ENCODE assay signal across 9 cellular contexts in the genomic region with DNA sequence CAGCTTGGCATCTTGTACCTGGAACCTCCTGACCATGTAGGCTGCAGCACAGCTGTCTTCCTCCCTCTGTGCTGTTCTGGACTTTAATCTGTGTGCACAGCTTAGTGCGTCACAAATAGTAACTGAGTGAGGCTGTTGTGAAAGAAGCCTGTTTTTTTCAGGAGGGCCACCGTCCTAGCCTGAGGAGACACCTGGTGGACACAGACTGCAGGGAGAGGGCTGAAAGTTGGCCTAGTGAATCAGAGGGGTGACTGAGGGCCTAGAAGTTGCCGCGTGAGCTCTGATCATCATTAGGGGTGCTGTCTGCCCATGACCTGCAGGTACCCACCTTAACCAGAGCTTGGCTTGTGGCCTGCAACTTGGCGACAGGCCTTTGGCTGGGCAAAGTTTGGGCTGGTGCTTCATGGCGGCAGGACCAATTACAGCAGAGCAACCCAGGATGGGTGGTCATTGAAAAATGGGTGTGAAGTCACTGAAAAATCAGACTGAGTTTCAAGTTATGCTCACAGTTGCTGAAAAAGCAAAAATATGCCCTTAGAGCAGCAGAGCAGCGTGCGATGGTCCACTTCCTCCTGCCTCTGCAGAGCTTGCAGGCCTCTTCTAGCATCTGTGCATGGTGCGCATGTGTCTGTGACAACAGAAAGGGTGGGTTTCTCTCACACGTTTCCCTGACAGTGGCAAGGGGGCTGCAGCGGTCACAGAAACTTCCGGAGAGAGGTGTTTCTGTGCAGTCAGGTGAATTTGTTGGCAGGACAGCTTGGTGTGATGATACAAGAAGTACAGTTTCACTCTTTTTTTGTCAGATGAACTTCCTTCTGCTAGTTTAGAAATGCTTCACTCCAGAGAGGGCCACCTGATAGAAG. TPM values are rescaled to one million over a fixed set of nuclear protein-coding genes. Genes with fewer than 3 reads are reported as not detected.
DNase-seq lines count a peak whose midpoint lies in the region; ATAC-seq, FAIRE-seq and TF ChIP-seq lines count a peak whose summit lies in the region.
"Had no signal": no experiment of that assay in that cellular context is flagged by ENCODE, and none has a peak within 500 bp of the region (broad histone marks: within the 10 kb centered on the region; RNA-seq: fewer than 3 reads in every experiment).

No MANE protein-coding gene starts in this region.

- ATAC-seq in GM21619 (IDR thresholded peaks at IDR 0.05; ENCODE audit: unreplicated experiment) (peak; percentile 77), left colon (peak; percentile 89)

- in situ Hi-C loops in G401 (cut with HindIII; ENCODE audit: low sequenced_read_pairs) = loop anchor here (25.0 kb wide), 1 partner anchor 286 kb away; no protein-coding TSS in a partner anchor

- intact Hi-C loops in left colon (cut with DNase I, micrococcal nuclease) = no loop called here

- DNase-seq in GM12891 (ENCODE audit: insufficient read length, low spot score) = no peak
- peak; percentile 53 for DNase-seq in HT-29 (ENCODE audit: low spot score)
- peak in 1 of 2 donors; percentile 55 for DNase-seq in left colon
- DNase-seq in G401 (ENCODE audit: low spot score) = no peak
- no peak for DNase-seq in NCI-H187 treated with DMSO at 0.1 percent for 48 hours (lab: John Stamatoyannopoulos, UW)
- DNase-seq in NCI-H524 (lab: John Stamatoyannopoulos, UW) = no peak
- DNase-seq in DMS153 treated with DMSO at 0.1 percent for 48 hours (lab: John Stamatoyannopoulos, UW; ENCODE audit: unreplicated experiment) = no peak

- FAIRE-seq in GM12891 (lab: Jason Lieb, UNC) = peak; percentile 97
- FAIRE-seq: colon had no signal

- TF ChIP-seq POLR2A in GM12891 (IDR thresholded peaks at IDR 0.05; ENCODE audit: low read depth, low read length) = no peak

TF ChIP-seq in GM12891, 5 proteins besides CTCF, POLR2A, EP300 and RAD21:
- TF ChIP-seq PAX5 (IDR thresholded peaks at IDR 0.05; ENCODE audit: insufficient read depth, low read length, severe bottlenecking) (no peak), POU2F2 (IDR thresholded peaks at IDR 0.05; ENCODE audit: low read depth, low read length) (no peak), SPI1 (IDR thresholded peaks at IDR 0.05; ENCODE audit: low read depth, low read length) (peak; percentile 85), POLR2AphosphoS5 (IDR thresholded peaks at IDR 0.05; ENCODE audit: low read depth, low read length) (0 out of 2 replicates have a peak, but pooled peaks have one; percentile 4)

RNA-seq across cellular contexts. Expression of a gene that starts 9.6 kb away (rescaled TPM):
- polyA plus RNA-seq in GM12891 (2012; ENCODE audit: low read depth, missing spikeins) = 0.12 TPM
- total RNA-seq in HT-29 (2014; rRNA removed; shearing (Covaris generic)) = under 0.01 TPM in 1 of 2 replicates, not detected in the other
- under 1 TPM; 0.18 to 0.25 TPM for total RNA-seq in left colon
- total RNA-seq in G401 (2014; rRNA removed; shearing (Covaris generic)) = 0.37 and 1.2 TPM in 2 replicates

RNA-seq across cellular contexts. Expression of a gene that starts 25.7 kb away (rescaled TPM):
- 6.6 TPM for polyA plus RNA-seq in GM12891 (2012; ENCODE audit: low read depth, missing spikeins)
- total RNA-seq in HT-29 (2014; rRNA removed; shearing (Covaris generic)) = 22.6 and 23.0 TPM in 2 replicates
- 10 to 100 TPM; 26.9 to 33.5 TPM for total RNA-seq in left colon
- 47.6 and 53.7 TPM in 2 replicates for total RNA-seq in G401 (2014; rRNA removed; shearing (Covaris generic))
